ENCODE assay signal across 22 cellular contexts in genomic region chr20:63491078-63491477, GRCh38. TPM values are rescaled to one million over a fixed set of nuclear protein-coding genes. Genes with fewer than 3 reads are reported as not detected.
DNase-seq lines count a peak whose midpoint lies in the region; FAIRE-seq and TF ChIP-seq lines count a peak whose summit lies in the region.
"Had no signal": no experiment of that assay in that cellular context is flagged by ENCODE, and none has a peak within 500 bp of the region (broad histone marks: within the 10 kb centered on the region; RNA-seq: fewer than 3 reads in every experiment).

No MANE protein-coding gene starts in this region.

- no peak overlapping the region for H4K8ac ChIP-seq in neuronal stem cell (ENCODE audit: low read depth, low read length)

- no peak overlapping the region for H3K4me2 ChIP-seq in neuronal stem cell (ENCODE audit: insufficient read depth, low read length, poor library complexity, severe bottlenecking)

- H2BK15ac ChIP-seq in neuronal stem cell (ENCODE audit: low read length), result no peak overlapping the region

- H2BK5ac ChIP-seq in neuronal stem cell (ENCODE audit: low read length), result peak overlapping the region; percentile 82

- CTCF ChIA-PET in HEK293 (lab: Yijun Ruan, JAX), result no interaction called here

- H3K23ac ChIP-seq in neuronal stem cell (ENCODE audit: low read depth, low read length, poor library complexity), result no peak overlapping the region

- H3K9me3 ChIP-seq in HEK293 (ENCODE audit: control insufficient read depth, insufficient read depth, low read depth, low read length) (no peaks in the 10 kb centered on the region), neuronal stem cell (replicated peaks in 1 of 2; ENCODE audit: control insufficient read depth in 2 of 2, insufficient read depth in 1 of 2, low read depth in 1 of 2, low read length in 2 of 2) (peaks cover 0 to 3% of the 10 kb centered on the region in 2 donors), uterus (no peaks in the 10 kb centered on the region)

- WGBS in neuronal stem cell (ENCODE audit: extremely low coverage in 2 of 2, insufficient read length in 2 of 2, insufficient replicate concordance in 1 of 2), 2 donors, result no CpG with 5 or more reads among the region's 4 CpGs

- H3K27me3 ChIP-seq in neuronal stem cell (ENCODE audit: control insufficient read depth in 3 of 3, insufficient read depth in 3 of 3, low read depth in 1 of 3, low read length in 3 of 3), result peaks cover 3 to 30% (median 27%) of the 10 kb centered on the region in 3 experiments
- peaks cover 0 to 12% of the 10 kb centered on the region in 2 donors for H3K27me3 ChIP-seq in uterus

- H2AK5ac ChIP-seq in neuronal stem cell (ENCODE audit: low read depth, low read length), result peak overlapping the region; percentile 68

- no peak overlapping the region for H4K91ac ChIP-seq in neuronal stem cell (ENCODE audit: low read depth, low read length, poor library complexity)

- TF ChIP-seq POLR2A in uterus (IDR thresholded peaks at IDR 0.05), result no peak

- no peak overlapping the region for H2BK12ac ChIP-seq in neuronal stem cell (ENCODE audit: low read length)

- FAIRE-seq in HTR-8/SVneo (lab: Jason Lieb, UNC), result no peak
- FAIRE-seq: GM12878, GM19239, H1 had no signal

- no peak for TF ChIP-seq CTCF in HEK293 (tag by site-specific recombination; IDR thresholded peaks at IDR 0.05)
- no peak for TF ChIP-seq CTCF in uterus (IDR thresholded peaks at IDR 0.05)

- no peak overlapping the region for H2AFZ ChIP-seq in neuronal stem cell (ENCODE audit: low read length)
- H2AFZ ChIP-seq: GM23248 had no signal

- intact Hi-C loops in uterus (cut with DNase I; ENCODE audit: low total_unique reads), result no loop called here

- POLR2A ChIA-PET in HEK293 (lab: Yijun Ruan, JAX), result no interaction called here

- no peak overlapping the region for H3K27ac ChIP-seq in HEK293 (ENCODE audit: extremely low read depth, low read depth, low read length)
- no peak overlapping the region for H3K27ac ChIP-seq in neuronal stem cell (replicated peaks; ENCODE audit: low read length)
- no peak overlapping the region for H3K27ac ChIP-seq in uterus
- H3K27ac ChIP-seq: GM23248 had no signal

- no peak overlapping the region for H3K4ac ChIP-seq in neuronal stem cell (ENCODE audit: low read length)

- H3K4me3 ChIP-seq in HEK293 (ENCODE audit: low read depth, low read length), result no peak overlapping the region
- no peak overlapping the region for H3K4me3 ChIP-seq in neuronal stem cell (ENCODE audit: low read length in 2 of 2)
- H3K4me3 ChIP-seq in uterus, result no peak overlapping the region
- H3K4me3 ChIP-seq: GM12878, GM23248 had no signal

- H3K14ac ChIP-seq in neuronal stem cell (ENCODE audit: low read length), result peak overlapping the region; percentile 21

- no peak overlapping the region for H2BK120ac ChIP-seq in neuronal stem cell (ENCODE audit: low read depth, low read length)

- no peak overlapping the region for H3K9ac ChIP-seq in neuronal stem cell (ENCODE audit: low read depth, low read length, poor library complexity)
- H3K9ac ChIP-seq: GM23248 had no signal

- H3K4me1 ChIP-seq in HEK293 (ENCODE audit: control insufficient read depth, insufficient read depth, low read length), result no peaks in the 10 kb centered on the region
- peaks cover 0 to 3% of the 10 kb centered on the region in 2 donors for H3K4me1 ChIP-seq in neuronal stem cell (ENCODE audit: control insufficient read depth in 2 of 2, insufficient read depth in 1 of 2, low read depth in 1 of 2, low read length in 2 of 2)
- H3K4me1 ChIP-seq in uterus, result peaks cover 0 to 3% of the 10 kb centered on the region in 2 donors

- peaks cover 13 to 74% of the 10 kb centered on the region in 2 experiments; a peak in 2 of 3 replicates for H3K36me3 ChIP-seq in HEK293 (ENCODE audit: control insufficient read depth in 2 of 2, insufficient read depth in 1 of 2, low read length in 2 of 2)
- H3K36me3 ChIP-seq in neuronal stem cell (replicated peaks in 1 of 2; ENCODE audit: control insufficient read depth in 2 of 2, insufficient read depth in 2 of 2, low read length in 2 of 2), result no peaks in the 10 kb centered on the region
- H3K36me3 ChIP-seq in uterus, result no peaks in the 10 kb centered on the region

- DNase-seq in D341Med (ENCODE audit: low spot score), result peak; percentile 10
- no peak for DNase-seq in neuronal stem cell (ENCODE audit: low spot score)
- no peak for DNase-seq in HTR-8/SVneo (ENCODE audit: insufficient read length, low spot score)
- DNase-seq in DMS 273 treated with DMSO at 0.1 percent for 48 hours (lab: John Stamatoyannopoulos, UW), result no peak
- no peak for DNase-seq in uterus
- DNase-seq: C1 segment of cervical spinal cord; Calu3; CD4-positive, alpha-beta memory T cell; COR-L47; DMS79; EL; GDM1; GM23248; H7; HCEC 1CT had no signal

- peak overlapping the region; percentile 27 for H3K18ac ChIP-seq in neuronal stem cell (ENCODE audit: low read length)

- peaks cover 4% of the 10 kb centered on the region for H3K79me1 ChIP-seq in neuronal stem cell (ENCODE audit: low read depth, low read length)

TF ChIP-seq in HEK293, 187 proteins besides CTCF, POLR2A, EP300 and RAD21 (continues in another document):
- TF ChIP-seq PRDM4 (tag by site-specific recombination; IDR thresholded peaks at IDR 0.05), result no peak
- TF ChIP-seq ZFP69B (tag by site-specific recombination; IDR thresholded peaks at IDR 0.05), result 0 out of 2 replicates have a peak, but pooled peaks have one; percentile 49
- no peak for TF ChIP-seq ZNF404 (tag by site-specific recombination; IDR thresholded peaks at IDR 0.05)
- TF ChIP-seq GLIS2 (tag by site-specific recombination; IDR thresholded peaks at IDR 0.05), result peak; percentile 15; the same call in 1 of the 2 replicates
- no peak for TF ChIP-seq ZNF596 (tag by site-specific recombination; IDR thresholded peaks at IDR 0.05)
- no peak for TF ChIP-seq ZNF221 (tag by site-specific recombination; IDR thresholded peaks at IDR 0.05; ENCODE audit: borderline replicate concordance)
- TF ChIP-seq ZNF585B (tag by site-specific recombination; IDR thresholded peaks at IDR 0.05), result no peak
- TF ChIP-seq ZNF48 (tag by site-specific recombination; IDR thresholded peaks at IDR 0.05), result no peak
- peak; percentile 99 for TF ChIP-seq ZFP37 (tag by site-specific recombination; IDR thresholded peaks at IDR 0.05)
- TF ChIP-seq ZNF792 (tag by site-specific recombination; IDR thresholded peaks at IDR 0.05), result no peak
- TF ChIP-seq ZNF639 (tag by site-specific recombination; IDR thresholded peaks at IDR 0.05), result no peak
- no peak for TF ChIP-seq ZNF266 (tag by site-specific recombination; IDR thresholded peaks at IDR 0.05; ENCODE audit: low read depth)
- TF ChIP-seq SETDB1 (IDR thresholded peaks at IDR 0.05; ENCODE audit: insufficient read length, low read length), result no peak
- TF ChIP-seq, protein P1, sequence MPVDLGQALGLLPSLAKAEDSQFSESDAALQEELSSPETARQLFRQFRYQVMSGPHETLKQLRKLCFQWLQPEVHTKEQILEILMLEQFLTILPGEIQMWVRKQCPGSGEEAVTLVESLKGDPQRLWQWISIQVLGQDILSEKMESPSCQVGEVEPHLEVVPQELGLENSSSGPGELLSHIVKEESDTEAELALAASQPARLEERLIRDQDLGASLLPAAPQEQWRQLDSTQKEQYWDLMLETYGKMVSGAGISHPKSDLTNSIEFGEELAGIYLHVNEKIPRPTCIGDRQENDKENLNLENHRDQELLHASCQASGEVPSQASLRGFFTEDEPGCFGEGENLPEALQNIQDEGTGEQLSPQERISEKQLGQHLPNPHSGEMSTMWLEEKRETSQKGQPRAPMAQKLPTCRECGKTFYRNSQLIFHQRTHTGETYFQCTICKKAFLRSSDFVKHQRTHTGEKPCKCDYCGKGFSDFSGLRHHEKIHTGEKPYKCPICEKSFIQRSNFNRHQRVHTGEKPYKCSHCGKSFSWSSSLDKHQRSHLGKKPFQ (tag by site-specific recombination; IDR thresholded peaks at IDR 0.05), result no peak

RNA-seq across cellular contexts. Expression of gene EEF1A2, which starts 7.8 kb away (rescaled TPM):
- 0.57 TPM for polyA plus RNA-seq in neuronal stem cell (2013, experiment 1 of 2)
- 0.96 TPM for polyA plus RNA-seq in neuronal stem cell (2013, experiment 2 of 2)
- total RNA-seq in uterus, result 1 to 10 TPM in 2 of 4 donors, not detected in 2; 1.1 to 1.5 TPM
- polyA plus RNA-seq: CD4-positive, alpha-beta memory T cell; GM12878; GM23248 had no signal

RNA-seq across cellular contexts. Expression of gene KCNQ2, which starts 18.6 kb away (rescaled TPM):
- polyA plus RNA-seq in neuronal stem cell (2013, experiment 1 of 2), result 79.3 TPM
- polyA plus RNA-seq in neuronal stem cell (2013, experiment 2 of 2), result 73.4 TPM
- total RNA-seq in uterus, result 1 to 10 TPM in 2 of 4 donors, not detected in 2; 1.2 to 4.9 TPM
- total RNA-seq: CD4-positive, alpha-beta memory T cell; GM23248 had no signal
- polyA plus RNA-seq: BJ; CD4-positive, alpha-beta memory T cell had no signal

RNA-seq across cellular contexts. Expression of gene PPDPF, which starts 29.5 kb away (rescaled TPM):
- 310 TPM for polyA plus RNA-seq in neuronal stem cell (2013, experiment 1 of 2)
- 296 TPM for polyA plus RNA-seq in neuronal stem cell (2013, experiment 2 of 2)
- 100 to 1,000 TPM in 2 of 4 donors, 10 to 100 TPM in 2; 35.8 to 200 (median 88.6) TPM for total RNA-seq in uterus

RNA-seq across cellular contexts. Expression of gene PTK6, which starts 46.1 kb away (rescaled TPM):
- polyA plus RNA-seq in neuronal stem cell (2013, experiment 1 of 2), result not detected
- polyA plus RNA-seq in neuronal stem cell (2013, experiment 2 of 2), result not detected
- total RNA-seq in uterus, result under 1 TPM in 2 of 4 donors, not detected in 2; under 0.01 TPM
- total RNA-seq: A673; CD4-positive, alpha-beta memory T cell; GM23248 had no signal
- polyA plus RNA-seq: GM23248 had no signal

RNA-seq across cellular contexts. Expression of gene SRMS, which starts 56.5 kb away (rescaled TPM):
- not detected for polyA plus RNA-seq in neuronal stem cell (2013, experiment 1 of 2)
- not detected for polyA plus RNA-seq in neuronal stem cell (2013, experiment 2 of 2)
- total RNA-seq in uterus, result not detected
- total RNA-seq: A172; A673; Calu3; CD4-positive, alpha-beta memory T cell; GM12878; GM23248 had no signal
- polyA plus RNA-seq: BJ; CD4-positive, alpha-beta memory T cell; GM12878; GM23248 had no signal
